21 cellular contexts compared by ENCODE assay signal in the genomic region with DNA sequence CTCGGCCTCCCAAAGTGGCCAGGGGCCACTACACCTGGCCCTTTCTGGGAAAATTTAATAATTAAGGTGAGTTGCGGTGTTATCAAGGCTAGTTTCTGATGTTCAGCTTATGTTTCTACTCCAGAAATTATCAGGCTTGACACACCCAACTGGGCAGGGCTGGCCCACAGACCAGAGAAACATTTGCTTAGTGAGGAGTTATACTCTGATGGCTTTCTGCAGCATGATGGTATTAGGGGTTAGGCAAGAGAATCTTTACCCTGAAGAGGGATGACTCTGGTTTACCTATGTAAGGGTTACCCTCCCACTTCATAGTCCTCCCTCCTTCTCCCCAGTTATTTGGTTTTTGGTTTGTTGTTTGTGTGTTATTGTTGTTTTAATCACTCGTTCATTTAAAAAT.
"Had no signal": no experiment of that assay in that cellular context is flagged by ENCODE, and none has a peak within 500 bp of the region (broad histone marks: within the 10 kb centered on the region; RNA-seq: fewer than 3 reads in every experiment).

No MANE protein-coding gene starts in this region.

- H3K4me3 Mint-ChIP-seq: activated T-cell treated with anti-CD3 and anti-CD28 coated beads, Interleukin-2, amount 50 U/mL, for 72 hours; dendritic cell treated with granulocyte-macrophage colony-stimulating factor and Interleukin-4, amounts not matched to agents 40 ng/mL and 50 ng/mL, for 4 days; natural killer cell; stimulated activated memory B cell treated with anti-CD40 and anti-IgM and Interleukin-4, amounts not matched to agents 10 μg/mL and 1 μg/mL and 100 μg/mL, for 72 hours; T-helper 1 cell treated with Interleukin-12 subunit alpha and Interleukin-12 subunit beta and Interleukin-4 antibody, amounts not matched to agents 30 μg/mL and 1 μg/mL, for 36 hours had no signal

- H3K4me1 ChIP-seq: ascending aorta had no signal

- H3K27me3 Mint-ChIP-seq: dendritic cell treated with granulocyte-macrophage colony-stimulating factor and Interleukin-4, amounts not matched to agents 40 ng/mL and 50 ng/mL, for 4 days; stimulated activated memory B cell treated with anti-CD40 and anti-IgM and Interleukin-4, amounts not matched to agents 10 μg/mL and 1 μg/mL and 100 μg/mL, for 72 hours had no signal

- H3K4me3 ChIP-seq: ascending aorta, pancreas had no signal

- H3K36me3 Mint-ChIP-seq: natural killer cell; stimulated activated memory B cell treated with anti-CD40 and anti-IgM and Interleukin-4, amounts not matched to agents 10 μg/mL and 1 μg/mL and 100 μg/mL, for 72 hours had no signal

- H3K27me3 ChIP-seq: ascending aorta, neutrophil, pancreas had no signal

- H3K27ac ChIP-seq: ascending aorta, neutrophil, pancreas had no signal

- FAIRE-seq: endothelial cell of umbilical vein, pancreas had no signal

- H3K36me3 ChIP-seq: ascending aorta, neutrophil, pancreas had no signal

- H3K9me3 ChIP-seq: ascending aorta, neutrophil, pancreas had no signal

- H3K9me3 Mint-ChIP-seq: activated T-cell treated with anti-CD3 and anti-CD28 coated beads, Interleukin-2, amount 50 U/mL, for 72 hours; dendritic cell treated with granulocyte-macrophage colony-stimulating factor and Interleukin-4, amounts not matched to agents 40 ng/mL and 50 ng/mL, for 4 days; natural killer cell; stimulated activated memory B cell treated with anti-CD40 and anti-IgM and Interleukin-4, amounts not matched to agents 10 μg/mL and 1 μg/mL and 100 μg/mL, for 72 hours; T-helper 1 cell treated with Interleukin-12 subunit alpha and Interleukin-12 subunit beta and Interleukin-4 antibody, amounts not matched to agents 30 μg/mL and 1 μg/mL, for 36 hours had no signal

- H3K4me1 Mint-ChIP-seq: natural killer cell had no signal

- ATAC-seq: activated CD4-positive, CD25-positive, alpha-beta regulatory T cell treated with anti-CD3 and anti-CD28 coated beads, Interleukin-2, amount 50 U/mL, for 24 hours; activated T-cell treated with anti-CD3 and anti-CD28 coated beads, Interleukin-2, amount 50 U/mL, for 72 hours; left lobe of liver; natural killer cell; pancreas; sciatic nerve; stimulated activated memory B cell treated with anti-CD40 and anti-IgM and Interleukin-4, amounts not matched to agents 10 μg/mL and 1 μg/mL and 100 μg/mL, for 72 hours had no signal

- DNase-seq: activated CD4-positive, alpha-beta T cell treated with anti-CD3 and anti-CD28 coated beads, Interleukin-2, amount 50 U/mL, for 1 hour; activated CD8-positive, alpha-beta memory T cell treated with anti-CD3 and anti-CD28 coated beads, Interleukin-2, amount 50 U/mL, for 48 hours; activated effector memory CD4-positive, alpha-beta T cell treated with anti-CD3 and anti-CD28 coated beads, Interleukin-2, amount 50 U/mL, for 16 hours; activated naive CD4-positive, alpha-beta T cell treated with anti-CD3 and anti-CD28 coated beads, Interleukin-2, amount 50 U/mL, for 16 hours; activated T-cell treated with anti-CD3 and anti-CD28 coated beads, Interleukin-2, amount 50 U/mL, for 72 hours; effector memory CD4-positive, alpha-beta T cell; foreskin melanocyte; hypothalamus; islet precursor cell; natural killer cell; pancreas; stimulated activated CD4-positive, alpha-beta T cell treated with anti-CD3 and anti-CD28 coated beads, Interleukin-4, amount 100 ng/mL, for 4 hours had no signal

- H3K27ac Mint-ChIP-seq: activated T-cell treated with anti-CD3 and anti-CD28 coated beads, Interleukin-2, amount 50 U/mL, for 72 hours; dendritic cell treated with granulocyte-macrophage colony-stimulating factor and Interleukin-4, amounts not matched to agents 40 ng/mL and 50 ng/mL, for 4 days; natural killer cell; stimulated activated memory B cell treated with anti-CD40 and anti-IgM and Interleukin-4, amounts not matched to agents 10 μg/mL and 1 μg/mL and 100 μg/mL, for 72 hours; T-helper 1 cell treated with Interleukin-12 subunit alpha and Interleukin-12 subunit beta and Interleukin-4 antibody, amounts not matched to agents 30 μg/mL and 1 μg/mL, for 36 hours had no signal
